In the genomic region with DNA sequence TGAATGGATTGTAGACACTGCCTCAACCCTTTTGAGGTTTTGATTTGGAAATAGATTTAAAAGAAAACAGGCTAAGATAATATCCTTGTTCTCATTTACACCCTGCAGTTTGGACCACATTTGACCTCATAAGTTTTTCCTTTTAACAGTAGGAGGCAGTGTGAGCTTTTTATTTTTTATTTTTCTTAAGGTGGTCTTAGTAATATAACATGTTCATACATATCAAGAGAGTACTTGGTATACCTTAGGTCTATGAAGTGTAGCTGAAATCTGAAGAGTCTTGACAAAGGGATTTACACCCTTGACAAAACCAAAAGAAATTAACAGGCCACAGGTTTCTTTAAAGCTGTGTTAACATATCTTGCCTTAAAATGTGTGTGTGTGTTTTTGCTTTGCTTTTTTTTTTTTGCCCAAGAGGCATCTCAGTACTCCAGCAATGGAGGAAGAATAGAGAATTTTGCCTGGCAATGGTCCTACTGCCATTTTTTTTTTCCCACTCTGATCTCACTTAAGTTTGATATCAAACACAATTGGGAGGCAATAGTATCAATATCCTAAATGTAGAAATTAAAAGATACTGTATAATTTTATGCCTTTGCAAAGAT, we compare ENCODE assay signal across 8 cellular contexts. TPM values are rescaled to one million over a fixed set of nuclear protein-coding genes. Genes with fewer than 3 reads are reported as not detected.
DNase-seq lines count a peak whose midpoint lies in the region; ATAC-seq, FAIRE-seq and TF ChIP-seq lines count a peak whose summit lies in the region.

No MANE protein-coding gene starts in this region.

- in situ Hi-C loops in HepG2 (cut with HindIII; ENCODE audit: extremely low pct_ligation_motif_present, low pct_unique_long_range_greater_than_20kb) = loop anchor here (5.0 kb wide), 1 partner anchor 123 kb away; no protein-coding TSS in a partner anchor

- TF ChIP-seq CTCF in HepG2 (CRISPR knock-in tag; IDR thresholded peaks at IDR 0.05) = no peak
- TF ChIP-seq CTCF in right lobe of liver (IDR thresholded peaks at IDR 0.05) = peak in 2 of 4 donors; percentile 21 to 22
- peak; percentile 20 for TF ChIP-seq CTCF in VCaP (conservative IDR thresholded peaks at IDR 0.05)
- peak; percentile 55 for TF ChIP-seq CTCF in hepatocyte (IDR thresholded peaks at IDR 0.05; ENCODE audit: poor library complexity)
- no peak for TF ChIP-seq CTCF in sigmoid colon (IDR thresholded peaks at IDR 0.05)

- POLR2A ChIA-PET in HepG2 (lab: Yijun Ruan, JAX) = no interaction called here

- intact Hi-C loops in HepG2 (cut with micrococcal nuclease; ENCODE audit: unreplicated experiment) (loop anchor here (2.0 kb wide), 2 partner anchors 125 to 603 kb away; no protein-coding TSS in a partner anchor), right lobe of liver (cut with DNase I) (no loop called here), sigmoid colon (cut with DNase I) (no loop called here)

- H3K4me1 ChIP-seq in HepG2 (ENCODE audit: insufficient read depth, low read length) = peaks cover 25% of the 10 kb centered on the region
- H3K4me1 ChIP-seq in right lobe of liver = peaks cover 0 to 7% (median 2%) of the 10 kb centered on the region in 4 donors
- peaks cover 21% of the 10 kb centered on the region for H3K4me1 ChIP-seq in hepatocyte (ENCODE audit: insufficient read depth)
- peaks cover 3 to 38% (median 30%) of the 10 kb centered on the region in 4 donors for H3K4me1 ChIP-seq in sigmoid colon

- no peak for FAIRE-seq in HepG2 (lab: Jason Lieb, UNC)

- H2AFZ ChIP-seq in HepG2 (ENCODE audit: low read length) (no peak overlapping the region), hepatocyte (no peak overlapping the region)

- H3K4me2 ChIP-seq in HepG2 (ENCODE audit: low read depth, low read length) = peak overlapping the region; percentile 82
- H3K4me2 ChIP-seq in hepatocyte = peak overlapping the region; percentile 83

- H3K27me3 ChIP-seq in HepG2 (ENCODE audit: control insufficient read depth in 1 of 2, insufficient read depth in 2 of 2, low read length in 2 of 2) (no peaks in the 10 kb centered on the region; a peak in 1 of 5 replicates), right lobe of liver (no peaks in the 10 kb centered on the region), hepatocyte (no peaks in the 10 kb centered on the region), sigmoid colon (no peaks in the 10 kb centered on the region)

- TF ChIP-seq RAD21 in HepG2 (CRISPR knock-in tag; IDR thresholded peaks at IDR 0.05) = no peak

- TF ChIP-seq POLR2A in HepG2 (IDR thresholded peaks at IDR 0.05; ENCODE audit: insufficient read depth in 1 of 2, low read depth in 2 of 2, low read length in 2 of 2) = no peak
- TF ChIP-seq POLR2A in right lobe of liver (IDR thresholded peaks at IDR 0.05) = no peak
- no peak for TF ChIP-seq POLR2A in sigmoid colon (IDR thresholded peaks at IDR 0.05)

- BruUV-seq in HepG2 (replicated peaks; lab: Mats Ljungman, UMichigan) = no TSS peak

- H3K9me2 ChIP-seq in hepatocyte (replicated peaks; ENCODE audit: insufficient read depth) = no peaks in the 10 kb centered on the region

- H3K9me3 ChIP-seq in HepG2 (ENCODE audit: low read length) = no peaks in the 10 kb centered on the region
- H3K9me3 ChIP-seq in right lobe of liver = no peaks in the 10 kb centered on the region
- no peaks in the 10 kb centered on the region for H3K9me3 ChIP-seq in hepatocyte (ENCODE audit: low read depth)
- H3K9me3 ChIP-seq in sigmoid colon = no peaks in the 10 kb centered on the region

- DNase-seq in HepG2 (ENCODE audit: low spot score) (no peak), right lobe of liver (no peak), hepatocyte (ENCODE audit: low spot score) (no peak), middle frontal gyrus (ENCODE audit: extremely low spot score, low spot score) (no peak), sigmoid colon (no peak), NCI-H187 treated with DMSO at 0.1 percent for 48 hours (lab: John Stamatoyannopoulos, UW) (no peak)

- H3K79me2 ChIP-seq in HepG2 (ENCODE audit: insufficient read depth, low read length) (peaks cover 41% of the 10 kb centered on the region), hepatocyte (peaks cover 60% of the 10 kb centered on the region)

- CTCF ChIA-PET in HepG2 (lab: Yijun Ruan, JAX; ENCODE audit: low intra/inter-chr PET ratio, low total read pairs) = no interaction called here

- peak overlapping the region; percentile 85; the same call in 1 of the 2 replicates for H3K9ac ChIP-seq in HepG2 (ENCODE audit: insufficient read depth, low read depth, low read length)

- H3K36me3 ChIP-seq in HepG2 (replicated peaks in 1 of 2; ENCODE audit: control insufficient read depth in 1 of 2, insufficient read depth in 2 of 2, low read length in 2 of 2) (no peaks in the 10 kb centered on the region), right lobe of liver (no peaks in the 10 kb centered on the region), hepatocyte (replicated peaks; ENCODE audit: insufficient read depth, low read depth) (no peaks in the 10 kb centered on the region), sigmoid colon (no peaks in the 10 kb centered on the region)

- ATAC-seq in HepG2 (no peak), right lobe of liver (no peak), HG02642 (IDR thresholded peaks at IDR 0.05; ENCODE audit: poor library complexity, unreplicated experiment) (no peak)

- H3K4me3 ChIP-seq in HepG2 (replicated peaks in 1 of 3; ENCODE audit: insufficient read depth in 1 of 3, low read depth in 2 of 3, low read length in 3 of 3) (peak overlapping the region; percentile 85 to 94 (median 94); a peak in 5 of 6 replicates), right lobe of liver (no peak overlapping the region), hepatocyte (peak overlapping the region; percentile 1), sigmoid colon (peak overlapping the region in 2 of 4 donors; percentile 78 to 90)

- TF ChIP-seq EP300 in HepG2 (IDR thresholded peaks at IDR 0.05; ENCODE audit: low read depth in 2 of 2, low read length in 2 of 2) (no peak), HepG2 (CRISPR knock-in tag; IDR thresholded peaks at IDR 0.05; ENCODE audit: borderline replicate concordance) (no peak), sigmoid colon (IDR thresholded peaks at IDR 0.05) (no peak)

- no peak overlapping the region for H3K27ac ChIP-seq in HepG2 (ENCODE audit: extremely low read length, insufficient read depth, low read length)
- H3K27ac ChIP-seq in right lobe of liver = no peak overlapping the region
- H3K27ac ChIP-seq in VCaP = no peak overlapping the region
- no peak overlapping the region for H3K27ac ChIP-seq in hepatocyte
- no peak overlapping the region for H3K27ac ChIP-seq in sigmoid colon

- H4K20me1 ChIP-seq in HepG2 (ENCODE audit: insufficient read depth, low read length) (peaks cover 45% of the 10 kb centered on the region), hepatocyte (ENCODE audit: insufficient read depth, poor library complexity, severe bottlenecking) (peaks cover 29% of the 10 kb centered on the region)

TF ChIP-seq in HepG2, 621 proteins besides CTCF, POLR2A, EP300 and RAD21:
- no peak for TF ChIP-seq NFIC (IDR thresholded peaks at IDR 0.05; ENCODE audit: low read length)
- TF ChIP-seq POLR2AphosphoS5 (IDR thresholded peaks at IDR 0.05; ENCODE audit: low read depth, low read length) = 0 out of 2 replicates have a peak, but pooled peaks have one; percentile 16
- 0 out of 2 replicates have a peak, but pooled peaks have one; percentile 44 for TF ChIP-seq EHMT2 (IDR thresholded peaks at IDR 0.05; ENCODE audit: borderline replicate concordance, low read depth, low read length)
- peak; percentile 25; the same call in 1 of the 2 replicates for TF ChIP-seq STAG1 (CRISPR knock-in tag; IDR thresholded peaks at IDR 0.05)

RNA-seq across cellular contexts. Expression of a gene that starts 3.3 kb away (rescaled TPM):
- total RNA-seq in HepG2 (2016; rRNA removed; fragmentation: Illumina TruSeq; extraction: Trizol) (7.1 and 7.2 TPM in 2 replicates), right lobe of liver (10 to 100 TPM in 1 of 6 experiments, 1 to 10 TPM in 5; 2.4 to 17.6 (median 4.5) TPM), hepatocyte (17.7 and 20.0 TPM in 2 replicates), sigmoid colon (1 to 10 TPM; 8.6 to 9.4 (median 9.0) TPM)
- total RNA-seq in HepG2 (2016; cell fraction: cytosol; rRNA removed; fragmentation: Illumina TruSeq; extraction: Trizol; ENCODE audit: low read depth) = 1.4 and 1.9 TPM in 2 replicates
- total RNA-seq in HepG2 (2016; cell fraction: insoluble cytoplasmic fraction; rRNA removed; fragmentation: Illumina TruSeq; extraction: Trizol) = 6.7 and 7.3 TPM in 2 replicates
- total RNA-seq in HepG2 (2016; cell fraction: membrane; rRNA removed; fragmentation: Illumina TruSeq; extraction: Trizol) = 7.5 and 7.8 TPM in 2 replicates
- total RNA-seq in HepG2 (2016; cell fraction: nucleus; rRNA removed; fragmentation: Illumina TruSeq; extraction: Trizol) = 5.0 and 5.5 TPM in 2 replicates
- polyA plus RNA-seq in HepG2 (2011; rRNA removed) (6.1 and 6.4 TPM in 2 replicates), hepatocyte (10.4 and 11.5 TPM in 2 replicates), sigmoid colon (1 to 10 TPM; 4.8 to 6.2 (median 6.1) TPM)
- polyA plus RNA-seq in HepG2 (2011; cell fraction: cytosol; rRNA removed) = 5.4 and 6.0 TPM in 2 replicates
- polyA plus RNA-seq in HepG2 (2011; cell fraction: nucleus; rRNA removed) = 6.1 and 7.1 TPM in 2 replicates
- 7.0 and 8.6 TPM in 2 replicates for polyA plus RNA-seq in HepG2 (2012)
- polyA plus RNA-seq in HepG2 (2016; cell fraction: cytosol; fragmentation: Illumina TruSeq; extraction: Trizol; ENCODE audit: low read depth) = 1.1 and 1.2 TPM in 2 replicates
- 7.0 TPM in 2 replicates for polyA plus RNA-seq in HepG2 (2016; cell fraction: insoluble cytoplasmic fraction; fragmentation: Illumina TruSeq; extraction: Trizol; ENCODE audit: low read depth)
- polyA plus RNA-seq in HepG2 (2016; cell fraction: membrane; fragmentation: Illumina TruSeq; extraction: Trizol; ENCODE audit: low read depth) = 5.1 and 5.2 TPM in 2 replicates
- 4.5 and 5.1 TPM in 2 replicates for polyA plus RNA-seq in HepG2 (2016; cell fraction: nucleus; fragmentation: Illumina TruSeq; extraction: Trizol; ENCODE audit: insufficient read depth, low read depth)
- 9.6 and 21.8 TPM in 2 replicates for polyA minus RNA-seq in HepG2 (2011; rRNA and poly(A)+ RNA removed; ENCODE audit: low replicate concordance)
- 12.2 and 14.8 TPM in 2 replicates for polyA minus RNA-seq in HepG2 (2011; cell fraction: cytosol; rRNA and poly(A)+ RNA removed)
- 18.2 and 20.6 TPM in 2 replicates for polyA minus RNA-seq in HepG2 (2011; cell fraction: nucleus; rRNA and poly(A)+ RNA removed)

Comparison
In these comparisons a context has a peak if more than half of its experiments do, and no peak if none do; other contexts are left out.
1. H3K4me3 ChIP-seq: peak in HepG2 (3 of 3) and hepatocyte (single experiment); none in right lobe of liver (0 of 3).
2. CTCF ChIP-seq: peak in VCaP (single experiment) and hepatocyte (single experiment); none in HepG2 (single experiment) and sigmoid colon (0 of 4).